In the genomic region with DNA sequence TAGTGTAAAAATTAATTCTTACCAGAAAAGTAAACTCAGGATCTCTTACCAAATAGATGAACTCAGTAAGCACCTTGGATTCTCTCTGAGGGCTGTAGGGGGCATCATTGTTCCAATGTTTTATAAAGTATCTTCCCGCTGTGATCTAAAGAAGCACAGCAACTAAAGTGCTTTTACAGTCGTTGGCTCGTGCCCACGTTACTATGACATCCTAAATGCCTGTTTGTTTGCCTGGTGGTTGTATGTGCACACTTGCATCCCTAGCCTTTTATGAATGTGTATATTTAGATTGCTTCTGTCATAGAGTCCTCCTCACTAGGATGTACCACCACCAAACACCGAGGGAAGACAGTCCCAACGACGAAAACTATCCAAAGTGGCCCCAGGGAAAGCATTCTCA, we compare ENCODE assay signal across 8 cellular contexts. TPM values are rescaled to one million over a fixed set of nuclear protein-coding genes. Genes with fewer than 3 reads are reported as not detected.
DNase-seq lines count a peak whose midpoint lies in the region; ATAC-seq and TF ChIP-seq lines count a peak whose summit lies in the region.

No MANE protein-coding gene starts in this region.

- H3K4me3 ChIP-seq in HEK293 (ENCODE audit: low read depth, low read length) (no peak overlapping the region), skeletal muscle cell (ENCODE audit: low read depth, low read length) (no peak overlapping the region)

- DNase-seq in DMS 273 (lab: John Stamatoyannopoulos, UW; ENCODE audit: unreplicated experiment) (peak; percentile 89), NCI-H2227 (lab: John Stamatoyannopoulos, UW; ENCODE audit: unreplicated experiment) (peak; percentile 85), amniotic stem cell (lab: John Stamatoyannopoulos, UW) (peak; percentile 22), left ventricle myocardium superior (no peak), skeletal muscle cell (ENCODE audit: low read depth) (peak; percentile 72), activated gamma-delta T cell treated with Interleukin-2 at 50 U/mL for 16 hours (no peak)

- H3K36me3 ChIP-seq in HEK293 (ENCODE audit: control insufficient read depth in 2 of 2, insufficient read depth in 1 of 2, low read length in 2 of 2): no peaks in the 10 kb centered on the region

- CTCF ChIA-PET in HEK293 (lab: Yijun Ruan, JAX): interaction anchor here (1.0 to 1.2 kb wide), 2 partner anchors 10 to 67 kb away, joined by 4 to 5 read pairs; no protein-coding TSS in a partner anchor

- intact Hi-C loops in left ventricle myocardium superior (cut with micrococcal nuclease): no loop called here

- no peaks in the 10 kb centered on the region for H3K4me1 ChIP-seq in HEK293 (ENCODE audit: control insufficient read depth, insufficient read depth, low read length)

- no peak overlapping the region for H3K27ac ChIP-seq in HEK293 (ENCODE audit: extremely low read depth, low read depth, low read length)

- POLR2A ChIA-PET in HEK293 (lab: Yijun Ruan, JAX): no interaction called here

- H3K9me3 ChIP-seq in HEK293 (ENCODE audit: control insufficient read depth, insufficient read depth, low read depth, low read length): no peaks in the 10 kb centered on the region

- peak; percentile 78 for ATAC-seq in left ventricle myocardium superior
- ATAC-seq in GM21390 (IDR thresholded peaks at IDR 0.05; ENCODE audit: unreplicated experiment): no peak

- no peak for TF ChIP-seq CTCF in HEK293 (tag by site-specific recombination; IDR thresholded peaks at IDR 0.05)

TF ChIP-seq in HEK293, 187 proteins besides CTCF, POLR2A, EP300 and RAD21:
- peak; percentile 72 for TF ChIP-seq ZNF654 (tag by site-specific recombination; IDR thresholded peaks at IDR 0.05; ENCODE audit: low read depth)
- no peak for TF ChIP-seq HOXD13 (CRISPR knock-in tag; IDR thresholded peaks at IDR 0.05; ENCODE audit: borderline replicate concordance)
- TF ChIP-seq FEZF1 (tag by site-specific recombination; IDR thresholded peaks at IDR 0.05): peak; percentile 58
- TF ChIP-seq, protein P1, sequence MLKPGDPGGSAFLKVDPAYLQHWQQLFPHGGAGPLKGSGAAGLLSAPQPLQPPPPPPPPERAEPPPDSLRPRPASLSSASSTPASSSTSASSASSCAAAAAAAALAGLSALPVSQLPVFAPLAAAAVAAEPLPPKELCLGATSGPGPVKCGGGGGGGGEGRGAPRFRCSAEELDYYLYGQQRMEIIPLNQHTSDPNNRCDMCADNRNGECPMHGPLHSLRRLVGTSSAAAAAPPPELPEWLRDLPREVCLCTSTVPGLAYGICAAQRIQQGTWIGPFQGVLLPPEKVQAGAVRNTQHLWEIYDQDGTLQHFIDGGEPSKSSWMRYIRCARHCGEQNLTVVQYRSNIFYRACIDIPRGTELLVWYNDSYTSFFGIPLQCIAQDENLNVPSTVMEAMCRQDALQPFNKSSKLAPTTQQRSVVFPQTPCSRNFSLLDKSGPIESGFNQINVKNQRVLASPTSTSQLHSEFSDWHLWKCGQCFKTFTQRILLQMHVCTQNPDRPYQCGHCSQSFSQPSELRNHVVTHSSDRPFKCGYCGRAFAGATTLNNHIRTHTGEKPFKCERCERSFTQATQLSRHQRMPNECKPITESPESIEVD (tag by site-specific recombination; IDR thresholded peaks at IDR 0.05): peak; percentile 47
- no peak for TF ChIP-seq GLI4 (tag by site-specific recombination; IDR thresholded peaks at IDR 0.05)
- no peak for TF ChIP-seq MYNN (tag by site-specific recombination; IDR thresholded peaks at IDR 0.05; ENCODE audit: borderline replicate concordance)
- TF ChIP-seq ZIC2 (tag by site-specific recombination; IDR thresholded peaks at IDR 0.05): peak; percentile 45; the same call in 1 of the 2 replicates

RNA-seq across cellular contexts. Expression of gene SLX4IP, which starts 34.5 kb away (rescaled TPM):
- total RNA-seq in left ventricle myocardium superior: 2.2 TPM

RNA-seq across cellular contexts. Expression of gene MKKS, which starts 35.6 kb away (rescaled TPM):
- 27.7 TPM for total RNA-seq in left ventricle myocardium superior

Comparison
In these comparisons a context has a peak if more than half of its experiments do, and no peak if none do; other contexts are left out.
1. DNase-seq: peak in DMS 273 (single experiment), NCI-H2227 (single experiment), amniotic stem cell (single experiment) and skeletal muscle cell (single experiment); none in left ventricle myocardium superior (single experiment) and activated gamma-delta T cell treated with Interleukin-2 at 50 U/mL for 16 hours (single experiment).